ENCODE assay signal across 8 cellular contexts in the genomic region with DNA sequence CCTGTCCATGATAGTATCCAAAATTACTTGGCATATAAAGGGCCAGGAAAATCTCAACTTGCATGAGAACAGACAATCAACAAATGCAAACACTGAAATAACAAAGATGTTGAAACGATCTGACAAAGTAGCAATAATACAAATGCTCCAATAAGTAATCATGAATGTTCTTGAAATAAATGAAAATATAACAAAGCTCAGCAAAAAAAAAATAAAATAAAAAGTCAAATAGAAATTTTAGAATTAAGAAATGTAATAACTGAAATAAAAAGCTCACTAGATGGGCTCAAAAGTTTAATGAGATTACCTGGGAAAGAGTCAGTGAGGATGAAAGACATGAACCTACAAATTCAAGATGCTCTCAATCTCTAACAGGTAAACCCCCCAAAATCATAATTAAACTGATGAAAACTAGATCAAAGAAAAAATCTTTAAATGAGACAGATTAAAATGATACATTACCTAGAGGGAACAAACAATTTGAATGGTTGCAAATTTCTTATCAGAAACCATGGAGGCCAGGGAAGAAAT.
"Had no signal": no experiment of that assay in that cellular context is flagged by ENCODE, and none has a peak within 500 bp of the region (broad histone marks: within the 10 kb centered on the region; RNA-seq: fewer than 3 reads in every experiment).

No MANE protein-coding gene starts in this region.

- H3K4me1 Mint-ChIP-seq: IgD-negative memory B cell had no signal

- H3K27ac ChIP-seq: GM23248 had no signal

- H3K36me3 Mint-ChIP-seq: IgD-negative memory B cell had no signal

- H3K4me1 ChIP-seq: HAP-1 had no signal

- H3K9ac ChIP-seq: GM23248 had no signal

- FAIRE-seq: HTR-8/SVneo had no signal

- H3K4me3 ChIP-seq: GM23248, HAP-1 had no signal

- H2AFZ ChIP-seq: GM23248 had no signal

- H3K36me3 ChIP-seq: HAP-1 had no signal

- H3K27ac Mint-ChIP-seq: IgD-negative memory B cell had no signal

- ATAC-seq: HCT116 had no signal

- H3K27me3 Mint-ChIP-seq: IgD-negative memory B cell had no signal

- DNase-seq: GM23248, GOT3, H7, KG1 had no signal
